In the genomic region with DNA sequence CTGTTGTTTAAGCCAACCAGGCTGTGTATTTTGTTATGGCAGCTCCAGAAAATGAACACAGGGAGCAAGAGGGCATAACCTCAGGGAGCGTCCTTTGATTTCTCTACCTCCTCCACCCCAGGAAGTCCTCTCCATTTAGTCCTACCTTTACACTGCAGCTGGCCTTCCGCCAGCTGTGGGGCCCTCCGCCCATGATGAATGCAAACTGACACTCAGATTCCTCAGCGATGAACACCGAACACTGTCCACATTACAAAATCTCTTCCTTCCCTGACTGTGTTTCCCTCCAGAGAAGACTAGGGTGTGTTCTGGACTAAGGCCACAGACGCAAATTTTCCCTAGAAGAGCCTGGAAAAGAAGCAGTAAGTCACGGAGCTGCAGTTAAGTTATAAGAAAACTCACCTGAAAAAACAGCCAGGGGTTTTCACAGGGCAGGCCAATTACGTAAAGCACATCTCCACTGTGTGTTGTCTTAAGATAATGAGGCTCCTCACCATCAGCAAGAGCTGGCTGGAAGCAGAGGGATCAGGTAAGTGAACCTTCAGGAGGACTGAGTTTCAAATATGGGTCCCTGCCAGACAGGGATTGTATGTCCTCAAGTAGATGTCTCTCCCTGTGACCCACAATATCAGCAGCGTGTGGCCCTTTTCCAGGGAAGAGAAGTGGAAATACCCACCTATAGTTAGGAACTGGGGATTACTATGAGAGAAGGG, we compare ENCODE assay signal across 11 cellular contexts. TPM values are rescaled to one million over a fixed set of nuclear protein-coding genes. Genes with fewer than 3 reads are reported as not detected.
DNase-seq lines count a peak whose midpoint lies in the region; ATAC-seq, FAIRE-seq and TF ChIP-seq lines count a peak whose summit lies in the region.
"Had no signal": no experiment of that assay in that cellular context is flagged by ENCODE, and none has a peak within 500 bp of the region (broad histone marks: within the 10 kb centered on the region; RNA-seq: fewer than 3 reads in every experiment).

No MANE protein-coding gene starts in this region.

- peak overlapping the region in 3 of 4 donors; percentile 55 to 83 (median 79) for H3K27ac ChIP-seq in Peyer's patch
- peak overlapping the region; percentile 21 for H3K27ac ChIP-seq in skeletal muscle tissue (ENCODE audit: low read depth, low read length)
- H3K27ac ChIP-seq: C4-2B, thoracic aorta had no signal

- peaks cover 0 to 17% (median 0%) of the 10 kb centered on the region in 4 donors for H3K4me1 ChIP-seq in Peyer's patch
- H3K4me1 ChIP-seq in skeletal muscle tissue (ENCODE audit: control insufficient read depth in 3 of 3, insufficient read depth in 3 of 3, low read length in 3 of 3): peaks cover 3 to 13% (median 11%) of the 10 kb centered on the region in 3 donors

- CTCF ChIA-PET in activated CD8-positive, alpha-beta memory T cell treated with anti-CD3 and anti-CD28 coated beads, Interleukin-2, amount 10 ng/mL, durations not matched to agents 7 days and 5 days (lab: Charles Lee): interaction anchor here (1.2 kb wide), 1 partner anchor 12 kb away, joined by 3 read pairs; no protein-coding TSS in a partner anchor
- CTCF ChIA-PET in activated CD4-positive, alpha-beta memory T cell treated with anti-CD3 and anti-CD28 coated beads for 36 hours (lab: Charles Lee): no interaction called here

- H3K9me3 Mint-ChIP-seq in activated CD8-positive, alpha-beta memory T cell treated with anti-CD3 and anti-CD28 coated beads, Interleukin-2, amount 10 ng/mL, durations not matched to agents 7 days and 5 days (ENCODE audit: low read depth): peaks cover 5% of the 10 kb centered on the region
- H3K9me3 Mint-ChIP-seq in activated CD4-positive, alpha-beta memory T cell treated with anti-CD3 and anti-CD28 coated beads for 36 hours: no peaks in the 10 kb centered on the region
- H3K9me3 Mint-ChIP-seq: memory B cell had no signal

- H3K27me3 ChIP-seq in Peyer's patch: no peaks in the 10 kb centered on the region
- H3K27me3 ChIP-seq in skeletal muscle tissue (ENCODE audit: control insufficient read depth in 3 of 3, insufficient read depth in 3 of 3, low read length in 3 of 3): no peaks in the 10 kb centered on the region

- H3K4me3 Mint-ChIP-seq in activated CD8-positive, alpha-beta memory T cell treated with anti-CD3 and anti-CD28 coated beads, Interleukin-2, amount 10 ng/mL, durations not matched to agents 7 days and 5 days: no peak overlapping the region
- H3K4me3 Mint-ChIP-seq in activated CD4-positive, alpha-beta memory T cell treated with anti-CD3 and anti-CD28 coated beads for 36 hours: no peak overlapping the region
- H3K4me3 Mint-ChIP-seq: memory B cell had no signal

- POLR2A ChIA-PET in activated CD4-positive, alpha-beta memory T cell treated with anti-CD3 and anti-CD28 coated beads for 36 hours (lab: Charles Lee): no interaction called here

- peaks cover 5% of the 10 kb centered on the region for H3K27me3 Mint-ChIP-seq in activated CD8-positive, alpha-beta memory T cell treated with anti-CD3 and anti-CD28 coated beads, Interleukin-2, amount 10 ng/mL, durations not matched to agents 7 days and 5 days
- peaks cover 3% of the 10 kb centered on the region for H3K27me3 Mint-ChIP-seq in activated CD4-positive, alpha-beta memory T cell treated with anti-CD3 and anti-CD28 coated beads for 36 hours

- TF ChIP-seq POLR2A in Peyer's patch (IDR thresholded peaks at IDR 0.05) (peak in 1 of 2 donors; percentile 35), GM12891 (IDR thresholded peaks at IDR 0.05; ENCODE audit: low read depth, low read length) (no peak)

- H3K27ac Mint-ChIP-seq in activated CD8-positive, alpha-beta memory T cell treated with anti-CD3 and anti-CD28 coated beads, Interleukin-2, amount 10 ng/mL, durations not matched to agents 7 days and 5 days: no peak overlapping the region
- no peak overlapping the region for H3K27ac Mint-ChIP-seq in activated CD4-positive, alpha-beta memory T cell treated with anti-CD3 and anti-CD28 coated beads for 36 hours
- H3K27ac Mint-ChIP-seq: memory B cell had no signal

- no peak overlapping the region for H3K9ac ChIP-seq in skeletal muscle tissue (ENCODE audit: low read depth in 1 of 3, low read length in 3 of 3)

- no peak for FAIRE-seq in GM12891 (lab: Jason Lieb, UNC)

- H3K4me1 Mint-ChIP-seq in activated CD8-positive, alpha-beta memory T cell treated with anti-CD3 and anti-CD28 coated beads, Interleukin-2, amount 10 ng/mL, durations not matched to agents 7 days and 5 days: peaks cover 2% of the 10 kb centered on the region
- H3K4me1 Mint-ChIP-seq in activated CD4-positive, alpha-beta memory T cell treated with anti-CD3 and anti-CD28 coated beads for 36 hours (ENCODE audit: low read depth): no peaks in the 10 kb centered on the region

- ATAC-seq in HG03159 (IDR thresholded peaks at IDR 0.05; ENCODE audit: unreplicated experiment): no peak
- ATAC-seq in activated CD8-positive, alpha-beta memory T cell treated with anti-CD3 and anti-CD28 coated beads, Interleukin-2, amount 10 ng/mL, durations not matched to agents 7 days and 5 days: no peak

- intact Hi-C loops in activated CD4-positive, alpha-beta memory T cell treated with anti-CD3 and anti-CD28 coated beads for 36 hours (cut with micrococcal nuclease): no loop called here

- H3K36me3 ChIP-seq in Peyer's patch (no peaks in the 10 kb centered on the region), skeletal muscle tissue (ENCODE audit: control insufficient read depth in 3 of 3, insufficient read depth in 3 of 3, low read length in 3 of 3) (no peaks in the 10 kb centered on the region)
- H3K36me3 ChIP-seq: thoracic aorta had no signal

- TF ChIP-seq CTCF in Peyer's patch (IDR thresholded peaks at IDR 0.05): no peak

- H3K36me3 Mint-ChIP-seq in activated CD8-positive, alpha-beta memory T cell treated with anti-CD3 and anti-CD28 coated beads, Interleukin-2, amount 10 ng/mL, durations not matched to agents 7 days and 5 days: peaks cover 7% of the 10 kb centered on the region
- no peaks in the 10 kb centered on the region for H3K36me3 Mint-ChIP-seq in activated CD4-positive, alpha-beta memory T cell treated with anti-CD3 and anti-CD28 coated beads for 36 hours
- H3K36me3 Mint-ChIP-seq: memory B cell had no signal

- no peak overlapping the region for H3K4me3 ChIP-seq in Peyer's patch
- H3K4me3 ChIP-seq in skeletal muscle tissue (ENCODE audit: low read length in 3 of 3): no peak overlapping the region
- H3K4me3 ChIP-seq: thoracic aorta had no signal

- DNase-seq in HT-29 (ENCODE audit: low spot score) (peak; percentile 89), Peyer's patch (peak in 2 of 3 donors; percentile 85 to 86), glomerular visceral epithelial cell (ENCODE audit: extremely low spot score) (peak; percentile 68), GM12891 (ENCODE audit: insufficient read length, low spot score) (no peak)
- no peak for DNase-seq in activated CD8-positive, alpha-beta memory T cell treated with anti-CD3 and anti-CD28 coated beads, Interleukin-2, amount 10 ng/mL, durations not matched to agents 7 days and 5 days
- DNase-seq in activated CD4-positive, alpha-beta memory T cell treated with anti-CD3 and anti-CD28 coated beads for 36 hours: no peak

- no peaks in the 10 kb centered on the region for H3K9me3 ChIP-seq in Peyer's patch
- H3K9me3 ChIP-seq in skeletal muscle tissue (ENCODE audit: control insufficient read depth in 3 of 3, low read length in 3 of 3): no peaks in the 10 kb centered on the region

TF ChIP-seq in GM12891, 5 proteins besides CTCF, POLR2A, EP300 and RAD21:
- no peak for TF ChIP-seq PAX5 (IDR thresholded peaks at IDR 0.05; ENCODE audit: insufficient read depth, low read length, severe bottlenecking)

RNA-seq across cellular contexts. Expression of gene ATP1B1, which starts 46.3 kb away (rescaled TPM):
- total RNA-seq in HT-29 (2014; rRNA removed; shearing (Covaris generic)): 83.5 and 86.4 TPM in 2 replicates
- 100 to 1,000 TPM in 3 of 4 donors, 10 to 100 TPM in 1; 70.1 to 659 (median 499) TPM for total RNA-seq in Peyer's patch
- total RNA-seq in skeletal muscle tissue: 16.7 TPM
- 14.9 TPM for polyA plus RNA-seq in GM12891 (2012; ENCODE audit: low read depth, missing spikeins)
- 1 to 10 TPM; 4.0 to 5.4 TPM for total RNA-seq in activated CD8-positive, alpha-beta memory T cell treated with anti-CD3 and anti-CD28 coated beads, Interleukin-2, amount 10 ng/mL, durations not matched to agents 7 days and 5 days
- total RNA-seq in activated CD4-positive, alpha-beta memory T cell treated with anti-CD3 and anti-CD28 coated beads for 36 hours: 1 to 10 TPM; 7.7 to 8.3 TPM

Comparison
In these comparisons a context has a peak if more than half of its experiments do, and no peak if none do; other contexts are left out.
1. DNase-seq: peak in HT-29 (single experiment), Peyer's patch (2 of 3) and glomerular visceral epithelial cell (single experiment); none in GM12891 (single experiment), activated CD8-positive, alpha-beta memory T cell treated with anti-CD3 and anti-CD28 coated beads, Interleukin-2, amount 10 ng/mL, durations not matched to agents 7 days and 5 days (single experiment) and activated CD4-positive, alpha-beta memory T cell treated with anti-CD3 and anti-CD28 coated beads for 36 hours (single experiment).